ENCODE assay signal across 1 cellular context in genomic region chr16:27225536-27226360, GRCh38.
TF ChIP-seq lines count a peak whose summit lies in the region.

No MANE protein-coding gene starts in this region.

TF ChIP-seq in H1, 55 proteins besides CTCF, POLR2A, EP300 and RAD21:
- TF ChIP-seq RFX5 (IDR thresholded peaks at IDR 0.05; ENCODE audit: borderline replicate concordance, low read depth, low read length) (no peak), E2F6 (IDR thresholded peaks at IDR 0.05) (no peak), JUN (IDR thresholded peaks at IDR 0.05; ENCODE audit: low read depth, low read length) (no peak), HDAC2 (IDR thresholded peaks at IDR 0.05; ENCODE audit: borderline replicate concordance in 1 of 2, low read depth in 2 of 2, low read length in 2 of 2) (no peak), CREB1 (IDR thresholded peaks at IDR 0.05) (no peak), ZNF274 (IDR thresholded peaks at IDR 0.05; ENCODE audit: borderline replicate concordance, extremely low read depth, low read length) (no peak), EGR1 (IDR thresholded peaks at IDR 0.05; ENCODE audit: borderline replicate concordance, low read depth, low read length) (no peak), GTF2F1 (IDR thresholded peaks at IDR 0.05; ENCODE audit: borderline replicate concordance, low read depth, low read length) (no peak), SIRT6 (IDR thresholded peaks at IDR 0.05; ENCODE audit: low read length) (no peak), ASH2L (IDR thresholded peaks at IDR 0.05; ENCODE audit: low read length) (no peak), ATF2 (IDR thresholded peaks at IDR 0.05; ENCODE audit: low read length) (no peak)
